21 cellular contexts compared by ENCODE assay signal in genomic region chr12:71642264-71642663, GRCh38. TPM values are rescaled to one million over a fixed set of nuclear protein-coding genes. Genes with fewer than 3 reads are reported as not detected.
DNase-seq lines count a peak whose midpoint lies in the region; ATAC-seq lines count a peak whose summit lies in the region.
"Had no signal": no experiment of that assay in that cellular context is flagged by ENCODE, and none has a peak within 500 bp of the region (broad histone marks: within the 10 kb centered on the region; RNA-seq: fewer than 3 reads in every experiment).

No MANE protein-coding gene starts in this region.

- H3K4me3 Mint-ChIP-seq in activated naive CD8-positive, alpha-beta T cell treated with anti-CD3 and anti-CD28 coated beads for 36 hours = no peak overlapping the region
- H3K4me3 Mint-ChIP-seq: natural killer cell; stimulated activated memory B cell treated with anti-CD40 and anti-IgM and Interleukin-4, amounts not matched to agents 10 μg/mL and 1 μg/mL and 100 μg/mL, for 72 hours had no signal

- H3K4me3 ChIP-seq in ACC112 (ENCODE audit: low read depth, low read length) = no peak overlapping the region
- H3K4me3 ChIP-seq: colonic mucosa, esophagus squamous epithelium, left lung had no signal

- peaks cover 27% of the 10 kb centered on the region for H3K79me2 ChIP-seq in ACC112 (ENCODE audit: control insufficient read depth, insufficient read depth, low read length, unreplicated experiment)

- H3K4me1 ChIP-seq in ACC112 (ENCODE audit: control insufficient read depth, insufficient read depth, low read length, unreplicated experiment) = no peaks in the 10 kb centered on the region
- H3K4me1 ChIP-seq: colonic mucosa had no signal

- H3K36me3 Mint-ChIP-seq in activated naive CD8-positive, alpha-beta T cell treated with anti-CD3 and anti-CD28 coated beads for 36 hours = peaks cover 29% of the 10 kb centered on the region

- H3K36me3 ChIP-seq in ACC112 (ENCODE audit: insufficient read depth, low read length) = peaks cover 39% of the 10 kb centered on the region

- DNase-seq in activated naive CD8-positive, alpha-beta T cell treated with anti-CD3 and anti-CD28 coated beads for 36 hours = no peak
- DNase-seq in DMS153 (lab: John Stamatoyannopoulos, UW) (no peak), NCI-H2107 treated with DMSO at 0.1 percent for 48 hours (lab: John Stamatoyannopoulos, UW; ENCODE audit: unreplicated experiment) (no peak), GM19240 (ENCODE audit: insufficient read length, low spot score) (no peak), iPS-NIHi11 (ENCODE audit: low spot score) (no peak)
- DNase-seq: activated CD4-positive, alpha-beta T cell treated with anti-CD3 and anti-CD28 coated beads, Interleukin-2, amount 50 U/mL, for 1 hour; AML-193; colonic mucosa; esophagus squamous epithelium; hypothalamus; left lung; natural killer cell; NCI-H1048; NCI-H510A treated with DMSO at 0.1 percent for 48 hours; right cardiac atrium; stimulated activated CD4-positive, alpha-beta T cell treated with anti-CD3 and anti-CD28 coated beads, Interleukin-4, amount 100 ng/mL, for 1 hour had no signal

- no peaks in the 10 kb centered on the region for H3K27me3 Mint-ChIP-seq in activated naive CD8-positive, alpha-beta T cell treated with anti-CD3 and anti-CD28 coated beads for 36 hours
- H3K27me3 Mint-ChIP-seq: stimulated activated memory B cell treated with anti-CD40 and anti-IgM and Interleukin-4, amounts not matched to agents 10 μg/mL and 1 μg/mL and 100 μg/mL, for 72 hours had no signal

- peak overlapping the region; percentile 77 for H3K27ac Mint-ChIP-seq in activated naive CD8-positive, alpha-beta T cell treated with anti-CD3 and anti-CD28 coated beads for 36 hours

- H3K4me1 Mint-ChIP-seq in activated naive CD8-positive, alpha-beta T cell treated with anti-CD3 and anti-CD28 coated beads for 36 hours = peaks cover 23% of the 10 kb centered on the region

- peak; percentile 71 for ATAC-seq in GM18870 (IDR thresholded peaks at IDR 0.05; ENCODE audit: unreplicated experiment)
- peak; percentile 46 for ATAC-seq in HG03103 (IDR thresholded peaks at IDR 0.05; ENCODE audit: low read depth, unreplicated experiment)
- ATAC-seq: HepG2; left lung; natural killer cell; right cardiac atrium; stimulated activated memory B cell treated with anti-CD40 and anti-IgM and Interleukin-4, amounts not matched to agents 10 μg/mL and 1 μg/mL and 100 μg/mL, for 72 hours had no signal

- no peak overlapping the region for H2AFZ ChIP-seq in ACC112 (ENCODE audit: low read length, unreplicated experiment)

- H3K27ac ChIP-seq in ACC112 (ENCODE audit: low read depth, low read length) = peak overlapping the region; percentile 14; the same call in 1 of the 2 replicates
- H3K27ac ChIP-seq: colonic mucosa, esophagus squamous epithelium, left lung had no signal

- no peaks in the 10 kb centered on the region for H3K27me3 ChIP-seq in ACC112 (ENCODE audit: insufficient read depth, low read length)
- H3K27me3 ChIP-seq: colonic mucosa, esophagus squamous epithelium, left lung had no signal

- H3K9me3 Mint-ChIP-seq in activated naive CD8-positive, alpha-beta T cell treated with anti-CD3 and anti-CD28 coated beads for 36 hours = no peaks in the 10 kb centered on the region
- H3K9me3 Mint-ChIP-seq: natural killer cell; stimulated activated memory B cell treated with anti-CD40 and anti-IgM and Interleukin-4, amounts not matched to agents 10 μg/mL and 1 μg/mL and 100 μg/mL, for 72 hours had no signal

RNA-seq across cellular contexts. Expression of gene ZFC3H1, which starts 21.4 kb away (rescaled TPM):
- total RNA-seq in activated naive CD8-positive, alpha-beta T cell treated with anti-CD3 and anti-CD28 coated beads for 36 hours = 10 to 100 TPM; 29.8 to 31.6 TPM

RNA-seq across cellular contexts. Expression of gene THAP2, which starts 21.8 kb away (rescaled TPM):
- total RNA-seq in activated naive CD8-positive, alpha-beta T cell treated with anti-CD3 and anti-CD28 coated beads for 36 hours = 1 to 10 TPM; 7.5 to 7.6 TPM

RNA-seq across cellular contexts. Expression of gene TMEM19, which starts 43.6 kb away (rescaled TPM):
- 10 to 100 TPM; 16.2 to 21.6 TPM for total RNA-seq in activated naive CD8-positive, alpha-beta T cell treated with anti-CD3 and anti-CD28 coated beads for 36 hours
